Comparison of ENCODE assay signal across 11 cellular contexts in the genomic region with DNA sequence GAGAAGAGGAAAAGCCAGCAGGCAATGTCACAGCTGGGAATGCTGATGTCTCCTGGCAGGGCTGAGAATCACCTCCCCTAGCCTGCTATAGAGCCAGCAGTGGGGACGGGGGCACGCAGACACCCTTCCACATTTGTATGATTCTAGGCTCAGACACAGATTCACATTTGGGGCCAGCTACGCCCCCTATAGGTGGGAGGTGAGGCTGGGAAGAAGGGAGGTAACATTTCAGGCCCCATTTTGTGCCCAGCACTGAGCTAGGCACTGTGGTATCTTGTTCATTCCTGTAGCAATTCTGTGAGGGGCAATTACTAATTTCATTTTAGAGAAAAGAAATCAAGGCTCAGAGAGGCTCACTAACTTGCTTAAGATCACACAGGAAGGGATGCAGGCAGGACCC. TPM values are rescaled to one million over a fixed set of nuclear protein-coding genes. Genes with fewer than 3 reads are reported as not detected.
DNase-seq lines count a peak whose midpoint lies in the region; ATAC-seq and TF ChIP-seq lines count a peak whose summit lies in the region.
"Had no signal": no experiment of that assay in that cellular context is flagged by ENCODE, and none has a peak within 500 bp of the region (broad histone marks: within the 10 kb centered on the region; RNA-seq: fewer than 3 reads in every experiment).

No MANE protein-coding gene starts in this region.

- H3K9me3 ChIP-seq in cardiac muscle cell (ENCODE audit: low read depth) = no peaks in the 10 kb centered on the region

- H3K4me3 ChIP-seq in cardiac muscle cell (no peak overlapping the region), dorsolateral prefrontal cortex (no peak overlapping the region)
- H3K4me3 ChIP-seq: coronary artery had no signal

- intact Hi-C loops in Right ventricle myocardium superior (cut with DNase I) (no loop called here), dorsolateral prefrontal cortex (cut with DNase I) (loop anchor here in 1 of 2 donors (10.0 kb wide), 1 partner anchor 49 kb away; no protein-coding TSS in a partner anchor)

- no peak for DNase-seq in cardiac muscle cell (ENCODE audit: low read depth in 1 of 2, low spot score in 1 of 2)
- no peak for DNase-seq in Right ventricle myocardium superior
- DNase-seq in NAMALWA (ENCODE audit: low spot score) = peak; percentile 22
- no peak for DNase-seq in dorsolateral prefrontal cortex
- peak; percentile 39 for DNase-seq in stimulated activated naive CD8-positive, alpha-beta T cell treated with anti-CD3 and anti-CD28 coated beads, Interleukin-15, Interleukin-2, amounts not matched to agents 100 U/mL and 50 U/mL, for 24 hours
- no peak for DNase-seq in activated gamma-delta T cell treated with Interleukin-2 at 50 U/mL for 16 hours
- DNase-seq in NCI-H524 treated with DMSO at 0.1 percent for 48 hours (lab: John Stamatoyannopoulos, UW) = no peak
- no peak for DNase-seq in AML-193 (lab: John Stamatoyannopoulos, UW)
- DNase-seq: NCI-H748 treated with DMSO at 0.1 percent for 48 hours had no signal

- no peaks in the 10 kb centered on the region for H3K27me3 ChIP-seq in cardiac muscle cell
- no peaks in the 10 kb centered on the region for H3K27me3 ChIP-seq in dorsolateral prefrontal cortex

- no peaks in the 10 kb centered on the region for H3K36me3 ChIP-seq in cardiac muscle cell

- no peak for ATAC-seq in Right ventricle myocardium superior (ENCODE audit: poor library complexity)
- no peak for ATAC-seq in stimulated activated naive CD8-positive, alpha-beta T cell treated with anti-CD3 and anti-CD28 coated beads, Interleukin-15, Interleukin-2, amounts not matched to agents 100 U/mL and 50 U/mL, for 24 hours

- TF ChIP-seq CTCF in cardiac muscle cell (IDR thresholded peaks at IDR 0.05; ENCODE audit: low read depth, low read length) (peak; percentile 34), dorsolateral prefrontal cortex (IDR thresholded peaks at IDR 0.05 in 54 of 56, conservative IDR thresholded peaks at IDR 0.05 in 2 of 56; ENCODE audit: low read depth in 1 of 56, partially characterized antibody in 56 of 56) (peak in 32 of 56 donors; percentile 8 to 44 (median 23))

- no peaks in the 10 kb centered on the region for H3K4me1 ChIP-seq in cardiac muscle cell (ENCODE audit: low read depth)

- H3K27ac ChIP-seq in cardiac muscle cell (no peak overlapping the region), dorsolateral prefrontal cortex (peak overlapping the region in 14 of 59 donors; percentile 4 to 83 (median 67))
- H3K27ac ChIP-seq: C4-2B had no signal

RNA-seq across cellular contexts. Expression of gene ACAD9, which starts 15.9 kb away (rescaled TPM):
- total RNA-seq in cardiac muscle cell = 38.3 and 61.2 TPM in 2 replicates
- 44.5 and 47.7 TPM in 2 replicates for polyA plus RNA-seq in cardiac muscle cell
- total RNA-seq in Right ventricle myocardium superior = 46.6 TPM
- total RNA-seq in dorsolateral prefrontal cortex = 10 to 100 TPM; 36.3 to 64.1 (median 51.0) TPM

Comparison
In these comparisons a context has a peak if more than half of its experiments do, and no peak if none do; other contexts are left out.
1. DNase-seq: peak in NAMALWA (single experiment) and stimulated activated naive CD8-positive, alpha-beta T cell treated with anti-CD3 and anti-CD28 coated beads, Interleukin-15, Interleukin-2, amounts not matched to agents 100 U/mL and 50 U/mL, for 24 hours (single experiment); none in cardiac muscle cell (0 of 2), Right ventricle myocardium superior (single experiment), dorsolateral prefrontal cortex (0 of 10), activated gamma-delta T cell treated with Interleukin-2 at 50 U/mL for 16 hours (single experiment), NCI-H524 treated with DMSO at 0.1 percent for 48 hours (single experiment) and AML-193 (0 of 2).